ENCODE assay signal across 28 cellular contexts in the genomic region with DNA sequence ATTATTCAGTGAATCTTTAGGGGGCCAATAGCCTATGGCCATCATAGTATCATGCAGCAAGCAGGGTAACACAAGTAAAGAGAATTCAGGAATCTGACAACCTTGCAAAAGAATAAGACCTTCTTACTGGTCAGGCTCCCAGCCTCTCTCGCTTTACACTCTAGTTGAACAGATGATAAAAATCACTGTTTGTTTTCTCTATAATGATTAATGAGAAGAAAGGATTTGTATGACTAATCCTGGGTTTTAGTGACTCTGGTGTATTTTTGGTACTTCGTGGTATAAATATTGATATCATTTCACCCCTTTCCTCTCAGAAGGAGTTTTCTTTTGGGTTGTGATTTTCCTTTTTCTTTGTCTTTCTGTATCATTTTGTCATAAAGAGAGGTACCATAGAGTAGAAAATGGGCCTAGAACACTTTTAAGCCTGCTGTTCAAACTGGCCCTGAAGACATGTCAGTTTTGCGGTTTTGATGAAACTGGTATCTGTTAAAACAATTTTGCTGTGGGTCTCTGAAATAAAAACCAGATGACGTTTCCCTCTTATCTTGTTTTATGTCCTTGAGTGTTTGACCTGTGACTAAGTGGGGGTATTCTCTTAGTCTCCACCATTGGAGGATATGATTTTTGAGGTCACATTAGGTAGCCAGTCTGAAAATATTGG.
DNase-seq lines count a peak whose midpoint lies in the region; ATAC-seq and TF ChIP-seq lines count a peak whose summit lies in the region.
"Had no signal": no experiment of that assay in that cellular context is flagged by ENCODE, and none has a peak within 500 bp of the region (broad histone marks: within the 10 kb centered on the region; RNA-seq: fewer than 3 reads in every experiment).

No MANE protein-coding gene starts in this region.

- H3K27me3 Mint-ChIP-seq in osteocyte (ENCODE audit: unreplicated experiment) = no peaks in the 10 kb centered on the region
- H3K27me3 Mint-ChIP-seq: CD4-positive, alpha-beta T cell; IgD-negative memory B cell had no signal

- no peaks in the 10 kb centered on the region for H3F3A ChIP-seq in SK-N-SH (replicated peaks; ENCODE audit: insufficient read depth)

- H3K4me2 ChIP-seq in SK-N-SH = no peak overlapping the region
- H3K4me2 ChIP-seq: BLaER1, GM23338 had no signal

- H4K20me1 ChIP-seq in SK-N-SH (ENCODE audit: insufficient read depth) = no peaks in the 10 kb centered on the region

- ATAC-seq in HG03354 (IDR thresholded peaks at IDR 0.05; ENCODE audit: poor library complexity, severe bottlenecking, unreplicated experiment) = peak; percentile 80
- ATAC-seq: GM23338 had no signal

- intact Hi-C loops in uterus (cut with DNase I; ENCODE audit: low total_unique reads) = no loop called here

- TF ChIP-seq RAD21 in SK-N-SH (IDR thresholded peaks at IDR 0.05; ENCODE audit: low read length) = no peak

- no peaks in the 10 kb centered on the region for H3K9me2 ChIP-seq in SK-N-SH

- no peak overlapping the region for H2AFZ ChIP-seq in SK-N-SH (ENCODE audit: low read depth)
- H2AFZ ChIP-seq: GM23338 had no signal

- H3K36me3 ChIP-seq in SK-N-SH (replicated peaks in 1 of 2; ENCODE audit: control insufficient read depth in 1 of 2, insufficient read depth in 2 of 2, low read length in 1 of 2) (no peaks in the 10 kb centered on the region), uterus (no peaks in the 10 kb centered on the region)
- H3K36me3 ChIP-seq: BLaER1, HAP-1 had no signal

- no peak for TF ChIP-seq CTCF in SK-N-SH (IDR thresholded peaks at IDR 0.05)
- no peak for TF ChIP-seq CTCF in osteocyte (IDR thresholded peaks at IDR 0.05)
- TF ChIP-seq CTCF in uterus (IDR thresholded peaks at IDR 0.05) = no peak

- H3K27ac Mint-ChIP-seq in osteocyte (ENCODE audit: unreplicated experiment) = no peak overlapping the region
- H3K27ac Mint-ChIP-seq: CD4-positive, alpha-beta T cell; GM23338; IgD-negative memory B cell had no signal

- no peaks in the 10 kb centered on the region for H3K79me2 ChIP-seq in SK-N-SH (ENCODE audit: insufficient read depth)

- no peak for TF ChIP-seq POLR2A in uterus (IDR thresholded peaks at IDR 0.05)

- H3K4me3 Mint-ChIP-seq in osteocyte (ENCODE audit: unreplicated experiment) = no peak overlapping the region
- H3K4me3 Mint-ChIP-seq: CD4-positive, alpha-beta T cell; GM23338; IgD-negative memory B cell had no signal

- DNase-seq in DMS53 (lab: John Stamatoyannopoulos, UW) (peak; percentile 35), DMS53 treated with DMSO at 0.1 percent for 48 hours (lab: John Stamatoyannopoulos, UW; ENCODE audit: unreplicated experiment) (no peak), SK-N-SH (peak; percentile 15), osteocyte (ENCODE audit: extremely low spot score, unreplicated experiment) (no peak), uterus (no peak), COLO668 (lab: John Stamatoyannopoulos, UW; ENCODE audit: unreplicated experiment) (no peak)
- DNase-seq in activated CD4-positive, alpha-beta T cell treated with anti-CD3 and anti-CD28 coated beads, Interleukin-2, amount 50 U/mL, for 4 hours = no peak
- DNase-seq: ACHN; Caco-2; CD4-positive, alpha-beta T cell; DMS153; GDM1; MV-4-11; NCI-H1105 treated with DMSO at 0.1 percent for 48 hours; NCI-H2029 treated with DMSO at 0.1 percent for 48 hours; NCI-H2171; NCI-H345; NCI-H524; NCI-H774; RPMI8226; SHP77; T-helper 2 cell had no signal

- H3K27ac ChIP-seq in SK-N-SH (ENCODE audit: low read depth in 2 of 2, low read length in 1 of 2) = peak overlapping the region in 1 of 2 experiments; percentile 76; a peak in 1 of 4 replicates
- no peak overlapping the region for H3K27ac ChIP-seq in uterus
- H3K27ac ChIP-seq: 22Rv1, BLaER1 had no signal

- no peaks in the 10 kb centered on the region; the same call in 1 of the 2 replicates for H3K9me3 ChIP-seq in SK-N-SH
- H3K9me3 ChIP-seq in uterus = no peaks in the 10 kb centered on the region
- H3K9me3 ChIP-seq: Caco-2, HAP-1 had no signal

- peaks cover 25% of the 10 kb centered on the region for H3K9me3 Mint-ChIP-seq in osteocyte (ENCODE audit: unreplicated experiment)
- H3K9me3 Mint-ChIP-seq: CD4-positive, alpha-beta T cell; GM23338 had no signal

- H3K36me3 Mint-ChIP-seq in osteocyte (ENCODE audit: unreplicated experiment) = no peaks in the 10 kb centered on the region
- H3K36me3 Mint-ChIP-seq: IgD-negative memory B cell had no signal

- POLR2A ChIA-PET in SK-N-SH (lab: Yijun Ruan, JAX) = no interaction called here

- TF ChIP-seq EP300 in SK-N-SH (IDR thresholded peaks at IDR 0.05; ENCODE audit: borderline replicate concordance in 1 of 2, low read depth in 1 of 2, low read length in 1 of 2) = peak in 1 of 2 experiments; percentile 82; a peak in 2 of 4 replicates

- 3% methylated on average over 4 of the region's 4 CpGs for WGBS in SK-N-SH (ENCODE audit: low lambda C conversion rate)

- H3K27me3 ChIP-seq in SK-N-SH (ENCODE audit: insufficient read depth) (no peaks in the 10 kb centered on the region), uterus (no peaks in the 10 kb centered on the region)

- CTCF ChIA-PET in SK-N-SH (lab: Yijun Ruan, JAX) = no interaction called here

- no peak overlapping the region for H3K9ac ChIP-seq in SK-N-SH
- H3K9ac ChIP-seq: BLaER1 had no signal

- H3K4me1 Mint-ChIP-seq in osteocyte (ENCODE audit: unreplicated experiment) = no peaks in the 10 kb centered on the region
- H3K4me1 Mint-ChIP-seq: GM23338, IgD-negative memory B cell had no signal

- H3K4me1 ChIP-seq in SK-N-SH (ENCODE audit: control insufficient read depth in 1 of 2, insufficient read depth in 2 of 2, low read depth in 1 of 2, low read length in 1 of 2) = peaks cover 0 to 3% of the 10 kb centered on the region in 2 experiments; a peak in 1 of 4 replicates
- H3K4me1 ChIP-seq in uterus = no peaks in the 10 kb centered on the region
- H3K4me1 ChIP-seq: BLaER1, Caco-2, HAP-1 had no signal

- H3K4me3 ChIP-seq in SK-N-SH (ENCODE audit: low read depth in 2 of 2, low read length in 1 of 2) (no peak overlapping the region), uterus (no peak overlapping the region)
- H3K4me3 ChIP-seq: BLaER1, GM23338, HAP-1 had no signal

TF ChIP-seq in SK-N-SH, 30 proteins besides CTCF, POLR2A, EP300 and RAD21:
- TF ChIP-seq RXRA (IDR thresholded peaks at IDR 0.05; ENCODE audit: borderline replicate concordance, low read depth) = no peak
- TF ChIP-seq, protein P1, sequence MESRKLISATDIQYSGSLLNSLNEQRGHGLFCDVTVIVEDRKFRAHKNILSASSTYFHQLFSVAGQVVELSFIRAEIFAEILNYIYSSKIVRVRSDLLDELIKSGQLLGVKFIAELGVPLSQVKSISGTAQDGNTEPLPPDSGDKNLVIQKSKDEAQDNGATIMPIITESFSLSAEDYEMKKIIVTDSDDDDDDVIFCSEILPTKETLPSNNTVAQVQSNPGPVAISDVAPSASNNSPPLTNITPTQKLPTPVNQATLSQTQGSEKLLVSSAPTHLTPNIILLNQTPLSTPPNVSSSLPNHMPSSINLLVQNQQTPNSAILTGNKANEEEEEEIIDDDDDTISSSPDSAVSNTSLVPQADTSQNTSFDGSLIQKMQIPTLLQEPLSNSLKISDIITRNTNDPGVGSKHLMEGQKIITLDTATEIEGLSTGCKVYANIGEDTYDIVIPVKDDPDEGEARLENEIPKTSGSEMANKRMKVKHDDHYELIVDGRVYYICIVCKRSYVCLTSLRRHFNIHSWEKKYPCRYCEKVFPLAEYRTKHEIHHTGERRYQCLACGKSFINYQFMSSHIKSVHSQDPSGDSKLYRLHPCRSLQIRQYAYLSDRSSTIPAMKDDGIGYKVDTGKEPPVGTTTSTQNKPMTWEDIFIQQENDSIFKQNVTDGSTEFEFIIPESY (IDR thresholded peaks at IDR 0.05; ENCODE audit: borderline replicate concordance, low read depth) = no peak
- peak; percentile 37; the same call in 1 of the 2 replicates for TF ChIP-seq GATA2 (CRISPR knock-in tag; IDR thresholded peaks at IDR 0.05)
- TF ChIP-seq FOSL2 (IDR thresholded peaks at IDR 0.05; ENCODE audit: borderline replicate concordance, low read depth) = no peak
- TF ChIP-seq JUND (IDR thresholded peaks at IDR 0.05) = no peak

Comparison
In these comparisons a context has a peak if more than half of its experiments do, and no peak if none do; other contexts are left out.
1. DNase-seq: peak in DMS53 (single experiment) and SK-N-SH (single experiment); none in DMS53 treated with DMSO at 0.1 percent for 48 hours (single experiment), activated CD4-positive, alpha-beta T cell treated with anti-CD3 and anti-CD28 coated beads, Interleukin-2, amount 50 U/mL, for 4 hours (0 of 2), osteocyte (single experiment), uterus (0 of 2) and COLO668 (single experiment).